1 cellular context compared by ENCODE assay signal in the genomic region with DNA sequence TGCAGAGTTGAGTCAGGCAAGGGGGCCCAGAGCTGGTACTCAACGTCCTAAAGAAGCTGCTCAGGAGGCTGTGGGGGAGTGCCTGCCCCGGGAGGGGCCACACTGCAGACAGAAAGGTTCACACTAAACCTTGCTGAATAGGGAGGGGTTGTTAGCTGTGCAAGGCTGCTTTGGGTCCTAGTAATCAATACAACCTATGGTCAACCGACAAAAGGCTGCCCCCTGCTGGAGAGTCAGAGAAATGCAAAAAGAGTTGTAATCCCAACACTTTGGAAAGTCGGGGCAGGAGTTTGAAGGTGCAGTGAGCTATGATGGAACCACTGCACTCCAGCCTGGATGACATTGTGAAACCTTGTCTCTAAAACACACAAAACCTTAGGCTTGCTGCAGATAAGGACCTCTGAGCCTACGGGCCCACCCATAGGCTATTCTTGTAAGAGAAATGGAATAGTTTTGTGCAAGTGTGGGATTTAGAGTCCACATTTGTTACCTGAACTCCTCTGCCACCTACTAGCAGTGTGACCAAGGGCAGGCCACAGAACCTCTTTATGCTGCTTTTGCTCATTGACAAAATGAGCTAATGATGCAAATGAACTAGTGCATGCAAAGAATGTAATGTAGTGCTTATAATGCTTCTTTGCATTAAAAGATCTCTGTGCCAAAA.
TF ChIP-seq lines count a peak whose summit lies in the region.

No MANE protein-coding gene starts in this region.

TF ChIP-seq in HepG2, 621 proteins besides CTCF, POLR2A, EP300 and RAD21 (continued from another document and continues in another):
- TF ChIP-seq, protein P1, sequence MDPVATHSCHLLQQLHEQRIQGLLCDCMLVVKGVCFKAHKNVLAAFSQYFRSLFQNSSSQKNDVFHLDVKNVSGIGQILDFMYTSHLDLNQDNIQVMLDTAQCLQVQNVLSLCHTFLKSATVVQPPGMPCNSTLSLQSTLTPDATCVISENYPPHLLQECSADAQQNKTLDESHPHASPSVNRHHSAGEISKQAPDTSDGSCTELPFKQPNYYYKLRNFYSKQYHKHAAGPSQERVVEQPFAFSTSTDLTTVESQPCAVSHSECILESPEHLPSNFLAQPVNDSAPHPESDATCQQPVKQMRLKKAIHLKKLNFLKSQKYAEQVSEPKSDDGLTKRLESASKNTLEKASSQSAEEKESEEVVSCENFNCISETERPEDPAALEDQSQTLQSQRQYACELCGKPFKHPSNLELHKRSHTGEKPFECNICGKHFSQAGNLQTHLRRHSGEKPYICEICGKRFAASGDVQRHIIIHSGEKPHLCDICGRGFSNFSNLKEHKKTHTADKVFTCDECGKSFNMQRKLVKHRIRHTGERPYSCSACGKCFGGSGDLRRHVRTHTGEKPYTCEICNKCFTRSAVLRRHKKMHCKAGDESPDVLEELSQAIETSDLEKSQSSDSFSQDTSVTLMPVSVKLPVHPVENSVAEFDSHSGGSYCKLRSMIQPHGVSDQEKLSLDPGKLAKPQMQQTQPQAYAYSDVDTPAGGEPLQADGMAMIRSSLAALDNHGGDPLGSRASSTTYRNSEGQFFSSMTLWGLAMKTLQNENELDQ (CRISPR knock-in tag; IDR thresholded peaks at IDR 0.05; ENCODE audit: borderline replicate concordance) = no peak
- TF ChIP-seq ZNF232 (CRISPR knock-in tag; IDR thresholded peaks at IDR 0.05; ENCODE audit: borderline replicate concordance) (0 out of 2 replicates have a peak, but pooled peaks have one; percentile 29), TBX3 (IDR thresholded peaks at IDR 0.05; ENCODE audit: borderline replicate concordance) (no peak), FOSL1 (CRISPR knock-in tag; IDR thresholded peaks at IDR 0.05; ENCODE audit: borderline replicate concordance) (no peak; the same call in 1 of the 2 replicates), ZNF33A (CRISPR knock-in tag; IDR thresholded peaks at IDR 0.05; ENCODE audit: borderline replicate concordance) (no peak), ZSCAN21 (CRISPR knock-in tag; IDR thresholded peaks at IDR 0.05; ENCODE audit: borderline replicate concordance) (no peak), BORCS8-MEF2B (CRISPR knock-in tag; IDR thresholded peaks at IDR 0.05) (peak; percentile 72), ZNF296 (CRISPR knock-in tag; conservative IDR thresholded peaks at IDR 0.05) (no peak), DR1 (CRISPR knock-in tag; IDR thresholded peaks at IDR 0.05) (no peak), ZNF816 (CRISPR knock-in tag; IDR thresholded peaks at IDR 0.05; ENCODE audit: borderline replicate concordance) (no peak), RBM39 (IDR thresholded peaks at IDR 0.05; ENCODE audit: low read depth, low read length, poor library complexity, severe bottlenecking) (no peak), NAIF1 (CRISPR knock-in tag; IDR thresholded peaks at IDR 0.05; ENCODE audit: borderline replicate concordance) (no peak), MEIS1 (CRISPR knock-in tag; IDR thresholded peaks at IDR 0.05; ENCODE audit: borderline replicate concordance) (no peak), ZKSCAN8 (CRISPR knock-in tag; IDR thresholded peaks at IDR 0.05; ENCODE audit: borderline replicate concordance) (no peak), NFIC (IDR thresholded peaks at IDR 0.05; ENCODE audit: low read length) (no peak), CBX1 (IDR thresholded peaks at IDR 0.05; ENCODE audit: low read depth) (no peak), TRIM24 (CRISPR knock-in tag; IDR thresholded peaks at IDR 0.05) (no peak), FOXM1 (CRISPR knock-in tag; IDR thresholded peaks at IDR 0.05) (no peak), ZNF550 (CRISPR knock-in tag; IDR thresholded peaks at IDR 0.05; ENCODE audit: borderline replicate concordance) (no peak; the same call in 1 of the 2 replicates), HDAC6 (IDR thresholded peaks at IDR 0.05; ENCODE audit: low read depth, low read length) (no peak), FOXC1 (CRISPR knock-in tag; IDR thresholded peaks at IDR 0.05; ENCODE audit: borderline replicate concordance) (0 out of 2 replicates have a peak, but pooled peaks have one; percentile 50), ZKSCAN1 (IDR thresholded peaks at IDR 0.05; ENCODE audit: low read length) (no peak), ZNF567 (CRISPR knock-in tag; IDR thresholded peaks at IDR 0.05; ENCODE audit: borderline replicate concordance) (no peak), JDP2 (CRISPR knock-in tag; IDR thresholded peaks at IDR 0.05; ENCODE audit: borderline replicate concordance) (no peak), ZNF124 (CRISPR knock-in tag; IDR thresholded peaks at IDR 0.05) (no peak), ZNF878 (CRISPR knock-in tag; IDR thresholded peaks at IDR 0.05) (no peak), MTA3 (CRISPR knock-in tag; IDR thresholded peaks at IDR 0.05) (no peak), ZNF224 (CRISPR knock-in tag; IDR thresholded peaks at IDR 0.05) (no peak), ZNF333 (CRISPR knock-in tag; IDR thresholded peaks at IDR 0.05; ENCODE audit: borderline replicate concordance) (no peak), ZNF251 (CRISPR knock-in tag; IDR thresholded peaks at IDR 0.05) (no peak), ZNF776 (CRISPR knock-in tag; IDR thresholded peaks at IDR 0.05) (no peak), KLF6 (CRISPR knock-in tag; IDR thresholded peaks at IDR 0.05) (no peak), HES4 (CRISPR knock-in tag; IDR thresholded peaks at IDR 0.05; ENCODE audit: borderline replicate concordance) (no peak)
- TF ChIP-seq, protein P2, sequence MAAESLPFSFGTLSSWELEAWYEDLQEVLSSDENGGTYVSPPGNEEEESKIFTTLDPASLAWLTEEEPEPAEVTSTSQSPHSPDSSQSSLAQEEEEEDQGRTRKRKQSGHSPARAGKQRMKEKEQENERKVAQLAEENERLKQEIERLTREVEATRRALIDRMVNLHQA (CRISPR knock-in tag; IDR thresholded peaks at IDR 0.05) = no peak
- TF ChIP-seq, protein P3, sequence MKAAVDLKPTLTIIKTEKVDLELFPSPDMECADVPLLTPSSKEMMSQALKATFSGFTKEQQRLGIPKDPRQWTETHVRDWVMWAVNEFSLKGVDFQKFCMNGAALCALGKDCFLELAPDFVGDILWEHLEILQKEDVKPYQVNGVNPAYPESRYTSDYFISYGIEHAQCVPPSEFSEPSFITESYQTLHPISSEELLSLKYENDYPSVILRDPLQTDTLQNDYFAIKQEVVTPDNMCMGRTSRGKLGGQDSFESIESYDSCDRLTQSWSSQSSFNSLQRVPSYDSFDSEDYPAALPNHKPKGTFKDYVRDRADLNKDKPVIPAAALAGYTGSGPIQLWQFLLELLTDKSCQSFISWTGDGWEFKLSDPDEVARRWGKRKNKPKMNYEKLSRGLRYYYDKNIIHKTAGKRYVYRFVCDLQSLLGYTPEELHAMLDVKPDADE (CRISPR knock-in tag; IDR thresholded peaks at IDR 0.05) = no peak
- TF ChIP-seq, protein P4, sequence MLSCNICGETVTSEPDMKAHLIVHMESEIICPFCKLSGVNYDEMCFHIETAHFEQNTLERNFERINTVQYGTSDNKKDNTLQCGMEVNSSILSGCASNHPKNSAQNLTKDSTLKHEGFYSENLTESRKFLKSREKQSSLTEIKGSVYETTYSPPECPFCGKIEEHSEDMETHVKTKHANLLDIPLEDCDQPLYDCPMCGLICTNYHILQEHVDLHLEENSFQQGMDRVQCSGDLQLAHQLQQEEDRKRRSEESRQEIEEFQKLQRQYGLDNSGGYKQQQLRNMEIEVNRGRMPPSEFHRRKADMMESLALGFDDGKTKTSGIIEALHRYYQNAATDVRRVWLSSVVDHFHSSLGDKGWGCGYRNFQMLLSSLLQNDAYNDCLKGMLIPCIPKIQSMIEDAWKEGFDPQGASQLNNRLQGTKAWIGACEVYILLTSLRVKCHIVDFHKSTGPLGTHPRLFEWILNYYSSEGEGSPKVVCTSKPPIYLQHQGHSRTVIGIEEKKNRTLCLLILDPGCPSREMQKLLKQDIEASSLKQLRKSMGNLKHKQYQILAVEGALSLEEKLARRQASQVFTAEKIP (CRISPR knock-in tag; IDR thresholded peaks at IDR 0.05; ENCODE audit: borderline replicate concordance) = no peak
- TF ChIP-seq, protein P5, sequence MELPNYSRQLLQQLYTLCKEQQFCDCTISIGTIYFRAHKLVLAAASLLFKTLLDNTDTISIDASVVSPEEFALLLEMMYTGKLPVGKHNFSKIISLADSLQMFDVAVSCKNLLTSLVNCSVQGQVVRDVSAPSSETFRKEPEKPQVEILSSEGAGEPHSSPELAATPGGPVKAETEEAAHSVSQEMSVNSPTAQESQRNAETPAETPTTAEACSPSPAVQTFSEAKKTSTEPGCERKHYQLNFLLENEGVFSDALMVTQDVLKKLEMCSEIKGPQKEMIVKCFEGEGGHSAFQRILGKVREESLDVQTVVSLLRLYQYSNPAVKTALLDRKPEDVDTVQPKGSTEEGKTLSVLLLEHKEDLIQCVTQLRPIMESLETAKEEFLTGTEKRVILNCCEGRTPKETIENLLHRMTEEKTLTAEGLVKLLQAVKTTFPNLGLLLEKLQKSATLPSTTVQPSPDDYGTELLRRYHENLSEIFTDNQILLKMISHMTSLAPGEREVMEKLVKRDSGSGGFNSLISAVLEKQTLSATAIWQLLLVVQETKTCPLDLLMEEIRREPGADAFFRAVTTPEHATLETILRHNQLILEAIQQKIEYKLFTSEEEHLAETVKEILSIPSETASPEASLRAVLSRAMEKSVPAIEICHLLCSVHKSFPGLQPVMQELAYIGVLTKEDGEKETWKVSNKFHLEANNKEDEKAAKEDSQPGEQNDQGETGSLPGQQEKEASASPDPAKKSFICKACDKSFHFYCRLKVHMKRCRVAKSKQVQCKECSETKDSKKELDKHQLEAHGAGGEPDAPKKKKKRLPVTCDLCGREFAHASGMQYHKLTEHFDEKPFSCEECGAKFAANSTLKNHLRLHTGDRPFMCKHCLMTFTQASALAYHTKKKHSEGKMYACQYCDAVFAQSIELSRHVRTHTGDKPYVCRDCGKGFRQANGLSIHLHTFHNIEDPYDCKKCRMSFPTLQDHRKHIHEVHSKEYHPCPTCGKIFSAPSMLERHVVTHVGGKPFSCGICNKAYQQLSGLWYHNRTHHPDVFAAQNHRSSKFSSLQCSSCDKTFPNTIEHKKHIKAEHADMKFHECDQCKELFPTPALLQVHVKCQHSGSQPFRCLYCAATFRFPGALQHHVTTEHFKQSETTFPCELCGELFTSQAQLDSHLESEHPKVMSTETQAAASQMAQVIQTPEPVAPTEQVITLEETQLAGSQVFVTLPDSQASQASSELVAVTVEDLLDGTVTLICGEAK (IDR thresholded peaks at IDR 0.05) = no peak
- TF ChIP-seq, protein P5 (CRISPR knock-in tag; IDR thresholded peaks at IDR 0.05) = no peak
- TF ChIP-seq, protein P6, sequence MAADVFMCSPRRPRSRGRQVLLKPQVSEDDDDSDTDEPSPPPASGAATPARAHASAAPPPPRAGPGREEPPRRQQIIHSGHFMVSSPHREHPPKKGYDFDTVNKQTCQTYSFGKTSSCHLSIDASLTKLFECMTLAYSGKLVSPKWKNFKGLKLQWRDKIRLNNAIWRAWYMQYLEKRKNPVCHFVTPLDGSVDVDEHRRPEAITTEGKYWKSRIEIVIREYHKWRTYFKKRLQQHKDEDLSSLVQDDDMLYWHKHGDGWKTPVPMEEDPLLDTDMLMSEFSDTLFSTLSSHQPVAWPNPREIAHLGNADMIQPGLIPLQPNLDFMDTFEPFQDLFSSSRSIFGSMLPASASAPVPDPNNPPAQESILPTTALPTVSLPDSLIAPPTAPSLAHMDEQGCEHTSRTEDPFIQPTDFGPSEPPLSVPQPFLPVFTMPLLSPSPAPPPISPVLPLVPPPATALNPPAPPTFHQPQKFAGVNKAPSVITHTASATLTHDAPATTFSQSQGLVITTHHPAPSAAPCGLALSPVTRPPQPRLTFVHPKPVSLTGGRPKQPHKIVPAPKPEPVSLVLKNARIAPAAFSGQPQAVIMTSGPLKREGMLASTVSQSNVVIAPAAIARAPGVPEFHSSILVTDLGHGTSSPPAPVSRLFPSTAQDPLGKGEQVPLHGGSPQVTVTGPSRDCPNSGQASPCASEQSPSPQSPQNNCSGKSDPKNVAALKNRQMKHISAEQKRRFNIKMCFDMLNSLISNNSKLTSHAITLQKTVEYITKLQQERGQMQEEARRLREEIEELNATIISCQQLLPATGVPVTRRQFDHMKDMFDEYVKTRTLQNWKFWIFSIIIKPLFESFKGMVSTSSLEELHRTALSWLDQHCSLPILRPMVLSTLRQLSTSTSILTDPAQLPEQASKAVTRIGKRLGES (CRISPR knock-in tag; IDR thresholded peaks at IDR 0.05; ENCODE audit: borderline replicate concordance) = no peak
- TF ChIP-seq, protein P7, sequence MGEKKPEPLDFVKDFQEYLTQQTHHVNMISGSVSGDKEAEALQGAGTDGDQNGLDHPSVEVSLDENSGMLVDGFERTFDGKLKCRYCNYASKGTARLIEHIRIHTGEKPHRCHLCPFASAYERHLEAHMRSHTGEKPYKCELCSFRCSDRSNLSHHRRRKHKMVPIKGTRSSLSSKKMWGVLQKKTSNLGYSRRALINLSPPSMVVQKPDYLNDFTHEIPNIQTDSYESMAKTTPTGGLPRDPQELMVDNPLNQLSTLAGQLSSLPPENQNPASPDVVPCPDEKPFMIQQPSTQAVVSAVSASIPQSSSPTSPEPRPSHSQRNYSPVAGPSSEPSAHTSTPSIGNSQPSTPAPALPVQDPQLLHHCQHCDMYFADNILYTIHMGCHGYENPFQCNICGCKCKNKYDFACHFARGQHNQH (CRISPR knock-in tag; IDR thresholded peaks at IDR 0.05) = no peak
- TF ChIP-seq, protein P8, sequence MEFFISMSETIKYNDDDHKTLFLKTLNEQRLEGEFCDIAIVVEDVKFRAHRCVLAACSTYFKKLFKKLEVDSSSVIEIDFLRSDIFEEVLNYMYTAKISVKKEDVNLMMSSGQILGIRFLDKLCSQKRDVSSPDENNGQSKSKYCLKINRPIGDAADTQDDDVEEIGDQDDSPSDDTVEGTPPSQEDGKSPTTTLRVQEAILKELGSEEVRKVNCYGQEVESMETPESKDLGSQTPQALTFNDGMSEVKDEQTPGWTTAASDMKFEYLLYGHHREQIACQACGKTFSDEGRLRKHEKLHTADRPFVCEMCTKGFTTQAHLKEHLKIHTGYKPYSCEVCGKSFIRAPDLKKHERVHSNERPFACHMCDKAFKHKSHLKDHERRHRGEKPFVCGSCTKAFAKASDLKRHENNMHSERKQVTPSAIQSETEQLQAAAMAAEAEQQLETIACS (CRISPR knock-in tag; IDR thresholded peaks at IDR 0.05) = no peak
